Comparison of ENCODE assay signal across 8 cellular contexts in the genomic region with DNA sequence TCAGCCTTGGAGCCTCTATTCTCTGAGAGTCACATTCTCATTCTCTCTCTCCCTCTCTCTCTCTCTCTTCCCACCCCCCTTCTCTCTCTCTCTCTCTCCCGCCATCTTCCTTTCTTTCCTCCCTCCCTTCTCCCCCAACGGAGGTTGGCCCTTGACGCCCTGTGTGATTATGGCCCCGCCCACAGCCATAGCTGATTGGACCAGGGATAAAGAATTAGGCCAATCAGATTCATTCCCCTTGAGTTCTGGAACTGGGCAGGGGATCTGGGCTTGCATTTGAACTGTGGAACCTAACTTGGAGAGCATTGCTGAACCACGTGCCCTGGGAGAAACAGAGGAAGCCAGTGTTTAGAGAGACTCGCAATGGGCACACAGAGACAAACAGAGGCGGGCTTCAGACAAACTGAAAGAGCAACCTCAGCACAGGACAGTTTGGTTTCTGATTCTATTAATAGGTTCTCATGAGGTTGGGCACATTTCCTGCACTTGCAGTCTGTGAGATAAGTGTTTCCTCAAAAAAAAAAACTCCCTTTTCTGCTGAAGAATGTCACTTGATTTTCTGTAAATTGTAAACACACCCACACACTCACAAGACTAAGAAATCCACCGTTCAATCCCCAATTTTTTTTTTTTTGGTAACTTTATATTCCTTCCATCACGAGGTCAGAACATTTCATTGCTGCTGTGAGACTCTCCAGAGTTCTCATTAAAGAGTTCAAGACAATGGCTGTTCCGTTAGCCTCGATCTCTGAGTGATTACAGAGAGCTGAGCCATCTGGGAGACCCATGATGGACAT. TPM values are rescaled to one million over a fixed set of nuclear protein-coding genes. Genes with fewer than 3 reads are reported as not detected.
A peak's percentile ranks its signal among the peaks of the same experiment; 100 is the strongest.
DNase-seq lines count a peak whose midpoint lies in the region; ATAC-seq and TF ChIP-seq lines count a peak whose summit lies in the region.

No MANE protein-coding gene starts in this region.

- H3K4me3 ChIP-seq in right lobe of liver, result no peak overlapping the region

- peaks cover 19% of the 10 kb centered on the region for H3K4me1 Mint-ChIP-seq in WTC11

- CTCF ChIA-PET in WTC11 (lab: Charles Lee), result interaction anchor here (0.6 to 1.0 kb wide), 4 partner anchors 44 to 158 kb away, joined by 3 to 5 read pairs (median 3); no protein-coding TSS in a partner anchor

- WGBS in right lobe of liver (ENCODE audit: insufficient coverage, low coverage, low lambda C conversion rate, missing lambda C conversion rate), result 5% methylated on average over 11 of the region's 11 CpGs

- H3K27me3 Mint-ChIP-seq in WTC11 (ENCODE audit: low read depth), result peaks cover 12% of the 10 kb centered on the region

- H3K27ac Mint-ChIP-seq in WTC11, result no peak overlapping the region

- no peaks in the 10 kb centered on the region for H3K36me3 Mint-ChIP-seq in WTC11

- intact Hi-C loops in right lobe of liver (cut with DNase I), result loop anchor here in 1 of 2 donors (10.0 kb wide), 1 partner anchor 96 kb away; no protein-coding TSS in a partner anchor

- POLR2A ChIA-PET in WTC11 (lab: Charles Lee), result no interaction called here

- peak; percentile 60 for ATAC-seq in GM21367 (IDR thresholded peaks at IDR 0.05; ENCODE audit: unreplicated experiment)
- ATAC-seq in WTC11, result peak; percentile 52
- peak; percentile 58 to 79 (median 76) for ATAC-seq in right lobe of liver

- peaks cover 9% of the 10 kb centered on the region for H3K9me3 Mint-ChIP-seq in WTC11

- H3K4me1 ChIP-seq in right lobe of liver, result peaks cover 0 to 59% (median 23%) of the 10 kb centered on the region in 4 donors

- TF ChIP-seq CTCF in WTC11 (IDR thresholded peaks at IDR 0.05) (no peak), right lobe of liver (IDR thresholded peaks at IDR 0.05) (no peak)

- no peaks in the 10 kb centered on the region for H3K27me3 ChIP-seq in right lobe of liver

- H3K36me3 ChIP-seq in right lobe of liver, result no peaks in the 10 kb centered on the region

- peak; percentile 9 for TF ChIP-seq POLR2A in right lobe of liver (IDR thresholded peaks at IDR 0.05)

- H3K27ac ChIP-seq in caudate nucleus (ENCODE audit: low read depth, low read length) (peak overlapping the region; percentile 98), right lobe of liver (peak overlapping the region; percentile 73 to 91 (median 90))

- DNase-seq in DMS53 treated with DMSO at 0.1 percent for 48 hours (lab: John Stamatoyannopoulos, UW; ENCODE audit: unreplicated experiment) (peak; percentile 47), HT1080 (ENCODE audit: low read depth) (peak; percentile 52), WTC11 (ENCODE audit: low spot score) (peak; percentile 52), caudate nucleus (lab: John Stamatoyannopoulos, UW) (peak; percentile 26 to 98 (median 92)), right lobe of liver (peak; percentile 84 to 92 (median 92)), NCI-H345 treated with DMSO at 0.1 percent for 48 hours (lab: John Stamatoyannopoulos, UW; ENCODE audit: unreplicated experiment) (no peak)
- DNase-seq in stimulated activated CD8-positive, alpha-beta memory T cell treated with anti-CD3 and anti-CD28 coated beads, Interleukin-15, amount 100 ng/mL, for 1 hour (ENCODE audit: low read depth), result peak; percentile 65

- no peaks in the 10 kb centered on the region for H3K9me3 ChIP-seq in right lobe of liver

- H3K4me3 Mint-ChIP-seq in WTC11, result no peak overlapping the region

TF ChIP-seq in WTC11, 78 proteins besides CTCF, POLR2A, EP300 and RAD21:
- TF ChIP-seq ZNF396 (CRISPR knock-in tag; IDR thresholded peaks at IDR 0.05; ENCODE audit: borderline replicate concordance) (no peak), NFYB (CRISPR knock-in tag; conservative IDR thresholded peaks at IDR 0.05; ENCODE audit: low read depth) (peak; percentile 72), TEAD4 (CRISPR knock-in tag; IDR thresholded peaks at IDR 0.05) (no peak), ATF1 (CRISPR knock-in tag; IDR thresholded peaks at IDR 0.05) (no peak), GABPB1 (CRISPR knock-in tag; IDR thresholded peaks at IDR 0.05) (peak; percentile 37; the same call in 1 of the 2 replicates), SP1 (CRISPR knock-in tag; conservative IDR thresholded peaks at IDR 0.05) (0 out of 2 replicates have a peak, but pooled peaks have one; percentile 19)
- TF ChIP-seq, protein P1, sequence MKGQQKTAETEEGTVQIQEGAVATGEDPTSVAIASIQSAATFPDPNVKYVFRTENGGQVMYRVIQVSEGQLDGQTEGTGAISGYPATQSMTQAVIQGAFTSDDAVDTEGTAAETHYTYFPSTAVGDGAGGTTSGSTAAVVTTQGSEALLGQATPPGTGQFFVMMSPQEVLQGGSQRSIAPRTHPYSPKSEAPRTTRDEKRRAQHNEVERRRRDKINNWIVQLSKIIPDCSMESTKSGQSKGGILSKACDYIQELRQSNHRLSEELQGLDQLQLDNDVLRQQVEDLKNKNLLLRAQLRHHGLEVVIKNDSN (CRISPR knock-in tag; IDR thresholded peaks at IDR 0.05), result no peak
- TF ChIP-seq, protein P2, sequence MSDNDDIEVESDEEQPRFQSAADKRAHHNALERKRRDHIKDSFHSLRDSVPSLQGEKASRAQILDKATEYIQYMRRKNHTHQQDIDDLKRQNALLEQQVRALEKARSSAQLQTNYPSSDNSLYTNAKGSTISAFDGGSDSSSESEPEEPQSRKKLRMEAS (CRISPR knock-in tag; IDR thresholded peaks at IDR 0.05), result peak; percentile 35; the same call in 1 of the 2 replicates
- TF ChIP-seq, protein P3, sequence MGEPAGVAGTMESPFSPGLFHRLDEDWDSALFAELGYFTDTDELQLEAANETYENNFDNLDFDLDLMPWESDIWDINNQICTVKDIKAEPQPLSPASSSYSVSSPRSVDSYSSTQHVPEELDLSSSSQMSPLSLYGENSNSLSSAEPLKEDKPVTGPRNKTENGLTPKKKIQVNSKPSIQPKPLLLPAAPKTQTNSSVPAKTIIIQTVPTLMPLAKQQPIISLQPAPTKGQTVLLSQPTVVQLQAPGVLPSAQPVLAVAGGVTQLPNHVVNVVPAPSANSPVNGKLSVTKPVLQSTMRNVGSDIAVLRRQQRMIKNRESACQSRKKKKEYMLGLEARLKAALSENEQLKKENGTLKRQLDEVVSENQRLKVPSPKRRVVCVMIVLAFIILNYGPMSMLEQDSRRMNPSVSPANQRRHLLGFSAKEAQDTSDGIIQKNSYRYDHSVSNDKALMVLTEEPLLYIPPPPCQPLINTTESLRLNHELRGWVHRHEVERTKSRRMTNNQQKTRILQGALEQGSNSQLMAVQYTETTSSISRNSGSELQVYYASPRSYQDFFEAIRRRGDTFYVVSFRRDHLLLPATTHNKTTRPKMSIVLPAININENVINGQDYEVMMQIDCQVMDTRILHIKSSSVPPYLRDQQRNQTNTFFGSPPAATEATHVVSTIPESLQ (CRISPR knock-in tag; IDR thresholded peaks at IDR 0.05), result no peak
- TF ChIP-seq, protein P4, sequence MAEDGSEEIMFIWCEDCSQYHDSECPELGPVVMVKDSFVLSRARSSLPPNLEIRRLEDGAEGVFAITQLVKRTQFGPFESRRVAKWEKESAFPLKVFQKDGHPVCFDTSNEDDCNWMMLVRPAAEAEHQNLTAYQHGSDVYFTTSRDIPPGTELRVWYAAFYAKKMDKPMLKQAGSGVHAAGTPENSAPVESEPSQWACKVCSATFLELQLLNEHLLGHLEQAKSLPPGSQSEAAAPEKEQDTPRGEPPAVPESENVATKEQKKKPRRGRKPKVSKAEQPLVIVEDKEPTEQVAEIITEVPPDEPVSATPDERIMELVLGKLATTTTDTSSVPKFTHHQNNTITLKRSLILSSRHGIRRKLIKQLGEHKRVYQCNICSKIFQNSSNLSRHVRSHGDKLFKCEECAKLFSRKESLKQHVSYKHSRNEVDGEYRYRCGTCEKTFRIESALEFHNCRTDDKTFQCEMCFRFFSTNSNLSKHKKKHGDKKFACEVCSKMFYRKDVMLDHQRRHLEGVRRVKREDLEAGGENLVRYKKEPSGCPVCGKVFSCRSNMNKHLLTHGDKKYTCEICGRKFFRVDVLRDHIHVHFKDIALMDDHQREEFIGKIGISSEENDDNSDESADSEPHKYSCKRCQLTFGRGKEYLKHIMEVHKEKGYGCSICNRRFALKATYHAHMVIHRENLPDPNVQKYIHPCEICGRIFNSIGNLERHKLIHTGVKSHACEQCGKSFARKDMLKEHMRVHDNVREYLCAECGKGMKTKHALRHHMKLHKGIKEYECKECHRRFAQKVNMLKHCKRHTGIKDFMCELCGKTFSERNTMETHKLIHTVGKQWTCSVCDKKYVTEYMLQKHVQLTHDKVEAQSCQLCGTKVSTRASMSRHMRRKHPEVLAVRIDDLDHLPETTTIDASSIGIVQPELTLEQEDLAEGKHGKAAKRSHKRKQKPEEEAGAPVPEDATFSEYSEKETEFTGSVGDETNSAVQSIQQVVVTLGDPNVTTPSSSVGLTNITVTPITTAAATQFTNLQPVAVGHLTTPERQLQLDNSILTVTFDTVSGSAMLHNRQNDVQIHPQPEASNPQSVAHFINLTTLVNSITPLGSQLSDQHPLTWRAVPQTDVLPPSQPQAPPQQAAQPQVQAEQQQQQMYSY (CRISPR knock-in tag; IDR thresholded peaks at IDR 0.05), result no peak

RNA-seq across cellular contexts. Expression of a gene that starts 3.6 kb away (rescaled TPM):
- not detected in 2 replicates for total RNA-seq in HT1080 (2014; rRNA removed; shearing (Covaris generic))
- polyA plus RNA-seq in HT1080 (2015; cell fraction: cytosol; rRNA removed), result 0.02 TPM in 1 of 2 replicates, not detected in the other
- 0.02 TPM in 1 of 2 replicates, not detected in the other for polyA plus RNA-seq in HT1080 (2015; cell fraction: nucleus; rRNA removed)
- total RNA-seq in WTC11 (2021) (0.21 to 0.55 TPM (median 0.55 TPM) in 3 replicates), right lobe of liver (10 to 100 TPM in 1 of 6 experiments, 1 to 10 TPM in 5; 2.5 to 11.4 (median 3.4) TPM)
